ENCODE assay signal across 8 cellular contexts in genomic region chr21:42973991-42974831, GRCh38. TPM values are rescaled to one million over a fixed set of nuclear protein-coding genes. Genes with fewer than 3 reads are reported as not detected.
DNase-seq lines count a peak whose midpoint lies in the region; ATAC-seq and TF ChIP-seq lines count a peak whose summit lies in the region.

PKNOX1 (plus strand) TSS chr21:42974562; CDS start chr21:43004382, 29,820 bp downstream.

- H3K9ac ChIP-seq in DND-41 (ENCODE audit: low read depth, low read length) (peak within 1 kb of the TSS; percentile 92), muscle layer of colon (ENCODE audit: low read length) (peak within 1 kb of the TSS; percentile 62)

- peaks cover 41% of the 10 kb centered on the region for H3K79me2 ChIP-seq in DND-41 (ENCODE audit: insufficient read depth, low read length)

- DNase-seq in DND-41 (peak; percentile 99), Peyer's patch (peak; percentile 99 to 100 (median 99))
- DNase-seq in activated T-cell treated with anti-CD3 and anti-CD28 coated beads, Interleukin-2, amount 50 U/mL, for 48 hours, result peak; percentile 99
- DNase-seq in stimulated activated CD8-positive, alpha-beta memory T cell treated with anti-CD3 and anti-CD28 coated beads, Interleukin-7, amount 100 ng/mL, for 1 hour (ENCODE audit: low read depth in 2 of 2), result peak; percentile 96 to 97

- H3K36me3 ChIP-seq in DND-41 (ENCODE audit: insufficient read depth, low read length) (peaks cover 17% of the 10 kb centered on the region), KOPT-K1 (ENCODE audit: insufficient read depth, low read length) (peaks cover 15% of the 10 kb centered on the region; the same call in 1 of the 2 replicates), Peyer's patch (no peaks in the 10 kb centered on the region), muscle layer of colon (ENCODE audit: insufficient read depth, low read length) (no peaks in the 10 kb centered on the region)

- TF ChIP-seq CTCF in DND-41 (IDR thresholded peaks at IDR 0.05; ENCODE audit: borderline replicate concordance, extremely low read depth, low read length, poor library complexity, severe bottlenecking) (no peak), Peyer's patch (IDR thresholded peaks at IDR 0.05) (peak in 4 of 6 experiments; percentile 3 to 59 (median 52))

- H3K4me1 ChIP-seq in DND-41 (ENCODE audit: insufficient read depth, low read length) (peaks cover 27% of the 10 kb centered on the region), Peyer's patch (peaks cover 0 to 14% (median 7%) of the 10 kb centered on the region in 4 donors), muscle layer of colon (ENCODE audit: insufficient read depth, low read length) (peaks cover 17% of the 10 kb centered on the region)

- no peaks in the 10 kb centered on the region for H4K20me1 ChIP-seq in DND-41 (ENCODE audit: insufficient read depth, low read length)

- H3K4me3 ChIP-seq in DND-41 (ENCODE audit: low read depth in 1 of 2, low read length in 2 of 2) (peak within 1 kb of the TSS; percentile 53 to 81; a peak in 3 of 4 replicates), Peyer's patch (peak within 1 kb of the TSS; percentile 63 to 100 (median 86)), muscle layer of colon (ENCODE audit: low read depth in 1 of 2, low read length in 2 of 2) (peak within 1 kb of the TSS; percentile 57 to 76)

- peak; percentile 58 to 74 for TF ChIP-seq POLR2A in Peyer's patch (IDR thresholded peaks at IDR 0.05)

- H2AFZ ChIP-seq in DND-41 (ENCODE audit: low read depth, low read length), result peak within 1 kb of the TSS; percentile 98

- H3K27ac ChIP-seq in DND-41 (ENCODE audit: low read length) (peak within 1 kb of the TSS; percentile 99), KOPT-K1 (ENCODE audit: low read depth, low read length, poor library complexity, severe bottlenecking) (peak within 1 kb of the TSS; percentile 94), Peyer's patch (peak within 1 kb of the TSS; percentile 94 to 100 (median 98)), muscle layer of colon (ENCODE audit: low read depth, low read length) (peak within 1 kb of the TSS; percentile 99)

- ATAC-seq in DND-41 (ENCODE audit: insufficient read depth, low read depth) (peak; percentile 83), GM21825 (IDR thresholded peaks at IDR 0.05; ENCODE audit: unreplicated experiment) (peak; percentile 81), esophagus mucosa (peak; percentile 95)

- H3K27me3 ChIP-seq in DND-41 (ENCODE audit: insufficient read depth, low read length, poor library complexity), result no peaks in the 10 kb centered on the region
- no peaks in the 10 kb centered on the region for H3K27me3 ChIP-seq in Peyer's patch
- no peaks in the 10 kb centered on the region for H3K27me3 ChIP-seq in muscle layer of colon (ENCODE audit: control insufficient read depth in 1 of 2, insufficient read depth in 2 of 2, low read length in 2 of 2)

- H3K9me3 ChIP-seq in DND-41 (ENCODE audit: insufficient read depth, low read length, severe bottlenecking), result no peaks in the 10 kb centered on the region
- no peaks in the 10 kb centered on the region for H3K9me3 ChIP-seq in KOPT-K1 (ENCODE audit: insufficient read depth, low read length, poor library complexity, severe bottlenecking)
- H3K9me3 ChIP-seq in Peyer's patch, result no peaks in the 10 kb centered on the region
- no peaks in the 10 kb centered on the region for H3K9me3 ChIP-seq in muscle layer of colon (ENCODE audit: low read length)

- H3K4me2 ChIP-seq in DND-41 (ENCODE audit: insufficient read depth, low read length), result peak within 1 kb of the TSS; percentile 94

RNA-seq across cellular contexts. Expression of gene PKNOX1, which starts in this region (rescaled TPM):
- total RNA-seq in Peyer's patch (10 to 100 TPM in 3 of 4 donors, 1 to 10 TPM in 1; 7.4 to 28.1 (median 14.1) TPM), esophagus mucosa (12.1 TPM)

Comparison
In these comparisons a context has a peak if more than half of its experiments do, and no peak if none do; other contexts are left out.
1. Peak in every context shown above with its lines: DNase-seq, ATAC-seq, H3K4me3 ChIP-seq and H3K27ac ChIP-seq.